In the genomic region with DNA sequence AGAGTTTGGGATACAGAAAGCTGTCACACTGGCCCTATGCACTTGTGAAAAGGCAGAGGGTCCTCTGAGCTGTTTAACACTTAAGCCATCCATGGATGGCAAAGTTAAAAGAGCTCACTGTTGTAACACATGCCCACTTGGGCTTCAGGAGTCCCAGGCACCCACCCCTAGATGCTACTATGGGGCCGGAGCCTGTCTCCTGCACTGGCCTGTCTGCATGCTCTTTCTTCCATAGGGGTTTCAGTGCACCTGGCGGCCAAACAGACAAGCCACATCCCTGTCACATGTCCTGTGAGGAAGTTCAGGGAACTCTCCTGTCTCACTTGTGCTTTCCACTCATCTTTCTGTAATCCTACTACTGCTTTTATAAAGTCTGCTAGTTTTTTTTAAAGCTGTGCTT, we compare ENCODE assay signal across 24 cellular contexts.
"Had no signal": no experiment of that assay in that cellular context is flagged by ENCODE, and none has a peak within 500 bp of the region (broad histone marks: within the 10 kb centered on the region; RNA-seq: fewer than 3 reads in every experiment).

No MANE protein-coding gene starts in this region.

- H3K27me3 ChIP-seq: colonic mucosa, dorsolateral prefrontal cortex, esophagus muscularis mucosa, esophagus squamous epithelium, foreskin keratinocyte, gastrocnemius medialis, gastroesophageal sphincter, heart left ventricle, heart right ventricle had no signal

- H3K27ac ChIP-seq: colonic mucosa, coronary artery, dorsolateral prefrontal cortex, epithelial cell of prostate, esophagus muscularis mucosa, esophagus squamous epithelium, foreskin keratinocyte, gastrocnemius medialis, gastroesophageal sphincter, heart left ventricle, heart right ventricle had no signal

- H3K4me3 ChIP-seq: colonic mucosa, coronary artery, dorsolateral prefrontal cortex, esophagus muscularis mucosa, esophagus squamous epithelium, gastrocnemius medialis, gastroesophageal sphincter, heart left ventricle, heart right ventricle had no signal

- H3K36me3 ChIP-seq: colonic mucosa, esophagus muscularis mucosa, esophagus squamous epithelium, gastrocnemius medialis, gastroesophageal sphincter, heart left ventricle, heart right ventricle had no signal

- DNase-seq: colonic mucosa; cortex of kidney; dermis blood vessel endothelial cell; dorsolateral prefrontal cortex; effector CD4-positive, alpha-beta T cell; effector CD8-positive, alpha-beta T cell; effector memory CD4-positive, alpha-beta T cell; effector memory CD8-positive, alpha-beta T cell; endodermal cell; erythroblast; esophagus squamous epithelium; foreskin fibroblast; foreskin keratinocyte; foreskin melanocyte; gastrocnemius medialis; glutamatergic neuron; head of caudate nucleus; heart left ventricle; heart right ventricle had no signal

- ATAC-seq: effector memory CD8-positive, alpha-beta T cell; esophagus mucosa; foreskin keratinocyte; gastrocnemius medialis; gastroesophageal sphincter; heart left ventricle; heart right ventricle had no signal

- H3K4me1 ChIP-seq: colonic mucosa, esophagus muscularis mucosa, esophagus squamous epithelium, foreskin keratinocyte, gastrocnemius medialis, gastroesophageal sphincter, heart left ventricle, heart right ventricle had no signal

- H3K9me3 ChIP-seq: colonic mucosa, esophagus muscularis mucosa, gastrocnemius medialis had no signal
